Comparison of ENCODE assay signal across 18 cellular contexts in the genomic region with DNA sequence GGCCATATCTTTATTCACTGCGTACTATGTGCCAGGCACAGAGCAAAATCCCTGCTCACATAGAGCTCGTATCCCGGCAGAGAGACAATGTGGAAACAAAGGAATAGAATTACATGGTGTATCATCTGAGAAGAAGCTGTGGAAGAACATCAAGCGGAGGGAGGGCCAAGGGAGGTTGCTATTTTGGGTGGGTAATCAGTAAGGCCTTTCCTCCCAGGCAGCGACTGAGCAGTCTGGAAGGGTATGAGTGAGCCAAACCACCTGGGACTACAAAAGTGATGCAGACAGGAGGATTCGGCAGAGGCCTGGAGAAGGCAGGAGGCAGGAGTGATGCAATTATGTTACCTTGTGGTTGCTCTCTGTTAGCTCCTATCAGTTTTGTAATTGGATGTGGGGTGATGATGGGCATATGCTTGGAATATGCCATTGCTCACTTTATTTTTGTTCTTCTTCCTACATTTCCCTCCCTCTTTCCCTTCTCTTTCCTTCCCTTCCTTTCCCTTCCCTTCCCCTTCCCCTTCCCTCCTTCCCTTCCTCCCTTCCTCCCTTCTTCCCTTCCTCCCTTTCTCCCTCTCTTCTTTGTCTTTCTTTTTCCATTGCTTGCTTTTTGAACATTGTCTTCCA.
A peak's percentile ranks its signal among the peaks of the same experiment; 100 is the strongest.
DNase-seq lines count a peak whose midpoint lies in the region; ATAC-seq and TF ChIP-seq lines count a peak whose summit lies in the region.
"Had no signal": no experiment of that assay in that cellular context is flagged by ENCODE, and none has a peak within 500 bp of the region (broad histone marks: within the 10 kb centered on the region; RNA-seq: fewer than 3 reads in every experiment).

No MANE protein-coding gene starts in this region.

- H3K27me3 Mint-ChIP-seq in CD4-positive, CD25-positive, alpha-beta regulatory T cell: no peaks in the 10 kb centered on the region
- H3K27me3 Mint-ChIP-seq in CD8-positive, alpha-beta T cell (ENCODE audit: low read depth): no peaks in the 10 kb centered on the region
- H3K27me3 Mint-ChIP-seq in mesothelial cell of epicardium (ENCODE audit: low read depth) (no peaks in the 10 kb centered on the region), progenitor cell of endocrine pancreas (no peaks in the 10 kb centered on the region)

- H3K27ac ChIP-seq in CD4-positive, CD25-positive, alpha-beta regulatory T cell (ENCODE audit: insufficient read depth, low read length, poor library complexity, severe bottlenecking): no peak overlapping the region
- no peak overlapping the region for H3K27ac ChIP-seq in CD8-positive, alpha-beta T cell (ENCODE audit: low read depth, low read length)
- H3K27ac ChIP-seq: gastroesophageal sphincter, parathyroid adenoma, SK-N-MC had no signal

- H3K4me3 ChIP-seq in CD4-positive, CD25-positive, alpha-beta regulatory T cell (ENCODE audit: low read depth, low read length): no peak overlapping the region
- no peak overlapping the region for H3K4me3 ChIP-seq in CD8-positive, alpha-beta T cell (ENCODE audit: low read depth, low read length)
- H3K4me3 ChIP-seq in cardiac fibroblast (replicated peaks in 1 of 2; ENCODE audit: low read depth in 2 of 2, low read length in 2 of 2): no peak overlapping the region
- H3K4me3 ChIP-seq: gastroesophageal sphincter, GM12878, SK-N-MC had no signal

- H3K9me3 Mint-ChIP-seq in CD4-positive, CD25-positive, alpha-beta regulatory T cell: peaks cover 0 to 7% (median 2%) of the 10 kb centered on the region in 7 donors
- H3K9me3 Mint-ChIP-seq in CD8-positive, alpha-beta T cell: no peaks in the 10 kb centered on the region
- peaks cover 12% of the 10 kb centered on the region for H3K9me3 Mint-ChIP-seq in mesothelial cell of epicardium
- peaks cover 4% of the 10 kb centered on the region for H3K9me3 Mint-ChIP-seq in progenitor cell of endocrine pancreas (ENCODE audit: low read depth)

- H3K4me3 Mint-ChIP-seq in CD4-positive, CD25-positive, alpha-beta regulatory T cell: no peak overlapping the region
- no peak overlapping the region for H3K4me3 Mint-ChIP-seq in CD8-positive, alpha-beta T cell
- no peak overlapping the region for H3K4me3 Mint-ChIP-seq in mesothelial cell of epicardium
- no peak overlapping the region for H3K4me3 Mint-ChIP-seq in progenitor cell of endocrine pancreas (ENCODE audit: low read depth)

- H3K9me3 ChIP-seq in CD4-positive, CD25-positive, alpha-beta regulatory T cell (ENCODE audit: control insufficient read depth in 2 of 2, low read length in 2 of 2): no peaks in the 10 kb centered on the region
- no peaks in the 10 kb centered on the region for H3K9me3 ChIP-seq in CD8-positive, alpha-beta T cell (ENCODE audit: low read length)
- H3K9me3 ChIP-seq: gastroesophageal sphincter had no signal

- H3K4me1 Mint-ChIP-seq in CD4-positive, CD25-positive, alpha-beta regulatory T cell: peaks cover 0 to 2% (median 0%) of the 10 kb centered on the region in 4 donors
- no peaks in the 10 kb centered on the region for H3K4me1 Mint-ChIP-seq in CD8-positive, alpha-beta T cell (ENCODE audit: low read depth)
- peaks cover 9% of the 10 kb centered on the region for H3K4me1 Mint-ChIP-seq in mesothelial cell of epicardium
- H3K4me1 Mint-ChIP-seq in progenitor cell of endocrine pancreas (ENCODE audit: low read depth): peaks cover 11% of the 10 kb centered on the region

- no peak for DNase-seq in CD4-positive, CD25-positive, alpha-beta regulatory T cell
- DNase-seq in CD8-positive, alpha-beta T cell: no peak
- DNase-seq in cardiac fibroblast (ENCODE audit: low read depth in 2 of 2) (peak; percentile 62 to 75), mesothelial cell of epicardium (ENCODE audit: low spot score in 2 of 2, unreplicated experiment in 2 of 2) (no peak), progenitor cell of endocrine pancreas (ENCODE audit: low spot score, unreplicated experiment) (no peak), NCI-H2227 (lab: John Stamatoyannopoulos, UW; ENCODE audit: unreplicated experiment) (no peak)
- DNase-seq: activated effector memory CD4-positive, alpha-beta T cell treated with anti-CD3 and anti-CD28 coated beads, Interleukin-2, amount 50 U/mL, for 16 hours; effector CD8-positive, alpha-beta T cell; KBM-7; midbrain; NCI-H1417 treated with DMSO at 0.1 percent for 48 hours; NCI-H510A treated with DMSO at 0.1 percent for 48 hours had no signal

- H3K27me3 ChIP-seq in CD4-positive, CD25-positive, alpha-beta regulatory T cell (ENCODE audit: control insufficient read depth, insufficient read depth, low read length): no peaks in the 10 kb centered on the region
- H3K27me3 ChIP-seq in CD8-positive, alpha-beta T cell (ENCODE audit: insufficient read depth, low read length): no peaks in the 10 kb centered on the region
- H3K27me3 ChIP-seq: gastroesophageal sphincter had no signal

- no peaks in the 10 kb centered on the region for H3K4me1 ChIP-seq in CD4-positive, CD25-positive, alpha-beta regulatory T cell (ENCODE audit: control insufficient read depth, insufficient read depth, low read length, poor library complexity, severe bottlenecking)
- no peaks in the 10 kb centered on the region for H3K4me1 ChIP-seq in CD8-positive, alpha-beta T cell (ENCODE audit: insufficient read depth, low read length)
- H3K4me1 ChIP-seq: gastroesophageal sphincter, parathyroid adenoma had no signal

- H3K36me3 Mint-ChIP-seq in CD4-positive, CD25-positive, alpha-beta regulatory T cell: peaks cover 26% of the 10 kb centered on the region
- peaks cover 52% of the 10 kb centered on the region for H3K36me3 Mint-ChIP-seq in CD8-positive, alpha-beta T cell
- H3K36me3 Mint-ChIP-seq in mesothelial cell of epicardium (peaks cover 9% of the 10 kb centered on the region), progenitor cell of endocrine pancreas (ENCODE audit: insufficient read depth) (peaks cover 7% of the 10 kb centered on the region)

- CTCF ChIA-PET in CD8-positive, alpha-beta T cell (lab: Charles Lee): no interaction called here

- H3K36me3 ChIP-seq in CD4-positive, CD25-positive, alpha-beta regulatory T cell (ENCODE audit: control insufficient read depth, insufficient read depth, low read length): no peaks in the 10 kb centered on the region
- H3K36me3 ChIP-seq in CD8-positive, alpha-beta T cell (ENCODE audit: insufficient read depth, low read length): peaks cover 4% of the 10 kb centered on the region
- H3K36me3 ChIP-seq: gastroesophageal sphincter had no signal

- POLR2A ChIA-PET in CD8-positive, alpha-beta T cell (lab: Charles Lee): no interaction called here

- peak overlapping the region in 2 of 3 donors; percentile 77 to 89 for H3K27ac Mint-ChIP-seq in CD4-positive, CD25-positive, alpha-beta regulatory T cell
- H3K27ac Mint-ChIP-seq in CD8-positive, alpha-beta T cell: peak overlapping the region; percentile 89
- H3K27ac Mint-ChIP-seq in mesothelial cell of epicardium (peak overlapping the region; percentile 81), progenitor cell of endocrine pancreas (no peak overlapping the region)

- TF ChIP-seq CTCF in CD8-positive, alpha-beta T cell (IDR thresholded peaks at IDR 0.05): no peak
- no peak for TF ChIP-seq CTCF in cardiac fibroblast (IDR thresholded peaks at IDR 0.05; ENCODE audit: low read depth, low read length)
- no peak for TF ChIP-seq CTCF in mesothelial cell of epicardium (IDR thresholded peaks at IDR 0.05; ENCODE audit: unreplicated experiment)
- no peak for TF ChIP-seq CTCF in progenitor cell of endocrine pancreas (IDR thresholded peaks at IDR 0.05; ENCODE audit: unreplicated experiment)

- intact Hi-C loops in CD8-positive, alpha-beta T cell (cut with DNase I, micrococcal nuclease): no loop called here

- ATAC-seq in CD4-positive, CD25-positive, alpha-beta regulatory T cell (ENCODE audit: low read depth in 2 of 2): no peak
- ATAC-seq in CD8-positive, alpha-beta T cell: no peak
- ATAC-seq in GM19455 (IDR thresholded peaks at IDR 0.05; ENCODE audit: unreplicated experiment) (no peak), HG03135 (IDR thresholded peaks at IDR 0.05; ENCODE audit: unreplicated experiment) (no peak)
- ATAC-seq: gastroesophageal sphincter, GM12878 had no signal

Comparison
In these comparisons a context has a peak if more than half of its experiments do, and no peak if none do; other contexts are left out.
1. DNase-seq: peak in cardiac fibroblast (2 of 2); none in CD4-positive, CD25-positive, alpha-beta regulatory T cell (0 of 3), CD8-positive, alpha-beta T cell (0 of 7), mesothelial cell of epicardium (0 of 2), progenitor cell of endocrine pancreas (single experiment) and NCI-H2227 (single experiment).